ENCODE assay signal across 12 cellular contexts in the genomic region with DNA sequence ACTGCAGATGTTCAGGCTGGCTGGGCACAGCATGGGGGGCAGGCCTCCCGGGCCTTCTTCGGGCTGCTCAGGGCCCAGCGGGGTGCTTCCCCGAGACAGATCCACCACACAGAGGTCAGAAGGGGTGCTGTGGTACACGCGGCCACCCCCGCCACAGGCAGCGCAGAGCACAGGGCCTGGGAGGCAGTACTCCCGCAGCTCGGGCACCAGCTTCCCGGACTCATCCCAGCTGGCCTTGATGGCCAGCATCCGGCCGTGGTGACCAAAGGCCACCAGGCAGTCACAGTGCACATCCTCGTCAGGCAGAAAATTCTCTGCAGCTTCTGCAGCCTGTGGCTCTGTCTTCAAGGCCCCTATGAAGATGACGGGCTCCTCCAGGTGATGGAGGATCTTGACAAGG. TPM values are rescaled to one million over a fixed set of nuclear protein-coding genes. Genes with fewer than 3 reads are reported as not detected.
DNase-seq lines count a peak whose midpoint lies in the region; ATAC-seq and TF ChIP-seq lines count a peak whose summit lies in the region.
"Had no signal": no experiment of that assay in that cellular context is flagged by ENCODE, and none has a peak within 500 bp of the region (broad histone marks: within the 10 kb centered on the region; RNA-seq: fewer than 3 reads in every experiment).

No MANE protein-coding gene starts in this region.

- no peaks in the 10 kb centered on the region for H3K27me3 ChIP-seq in breast epithelium
- H3K27me3 ChIP-seq in ascending aorta, result no peaks in the 10 kb centered on the region

- POLR2A ChIA-PET in MCF 10A (lab: Yijun Ruan, JAX), result no interaction called here
- POLR2A ChIA-PET in activated CD8-positive, alpha-beta T cell treated with anti-CD3 and anti-CD28 coated beads, Interleukin-2, amount 10 ng/mL, durations not matched to agents 7 days and 5 days (lab: Charles Lee), result interaction anchor here (1.5 kb wide), 1 partner anchor 37 kb away, joined by 3 read pairs; no protein-coding TSS in a partner anchor

- TF ChIP-seq POLR2A in breast epithelium (IDR thresholded peaks at IDR 0.05), result no peak

- H3K4me3 ChIP-seq in breast epithelium (no peak overlapping the region), ascending aorta (no peak overlapping the region)

- CTCF ChIA-PET in MCF 10A (lab: Yijun Ruan, JAX), result interaction anchor here (0.8 kb wide), 1 partner anchor 51 kb away, joined by 4 read pairs; no protein-coding TSS in a partner anchor
- CTCF ChIA-PET in activated CD8-positive, alpha-beta T cell treated with anti-CD3 and anti-CD28 coated beads, Interleukin-2, amount 10 ng/mL, durations not matched to agents 7 days and 5 days (lab: Charles Lee), result no interaction called here

- TF ChIP-seq CTCF in MCF 10A (IDR thresholded peaks at IDR 0.05; ENCODE audit: unreplicated experiment) (no peak), breast epithelium (IDR thresholded peaks at IDR 0.05) (no peak), ascending aorta (IDR thresholded peaks at IDR 0.05) (no peak)

- peaks cover 4 to 9% of the 10 kb centered on the region in 2 donors for H3K4me1 ChIP-seq in breast epithelium
- peaks cover 17 to 23% of the 10 kb centered on the region in 2 donors for H3K4me1 ChIP-seq in ascending aorta

- H3K27ac ChIP-seq in breast epithelium, result no peak overlapping the region
- H3K27ac ChIP-seq in ascending aorta, result no peak overlapping the region

- peaks cover 6% of the 10 kb centered on the region for H3K4me1 Mint-ChIP-seq in MCF 10A (ENCODE audit: insufficient read depth, unreplicated experiment)
- H3K4me1 Mint-ChIP-seq in activated CD8-positive, alpha-beta T cell treated with anti-CD3 and anti-CD28 coated beads, Interleukin-2, amount 10 ng/mL, durations not matched to agents 7 days and 5 days (ENCODE audit: low read depth), result peaks cover 36% of the 10 kb centered on the region
- peaks cover 33 to 34% of the 10 kb centered on the region in 2 donors for H3K4me1 Mint-ChIP-seq in immature natural killer cell
- H3K4me1 Mint-ChIP-seq in stimulated activated effector memory CD8-positive, alpha-beta T cell treated with anti-CD3 and anti-CD28 coated beads, Interleukin-12 subunit alpha, Interleukin-12 subunit beta, amount 100 ng/mL, for 72 hours, result peaks cover 45% of the 10 kb centered on the region

- BruUV-seq in MCF 10A (replicated peaks; lab: Mats Ljungman, UMichigan), result no TSS peak

- H3K36me3 ChIP-seq in breast epithelium, result peaks cover 15% of the 10 kb centered on the region
- H3K36me3 ChIP-seq in ascending aorta, result peaks cover 26 to 48% of the 10 kb centered on the region in 2 donors

- H3K9me3 Mint-ChIP-seq in MCF 10A (ENCODE audit: unreplicated experiment) (no peaks in the 10 kb centered on the region), immature natural killer cell (no peaks in the 10 kb centered on the region)
- H3K9me3 Mint-ChIP-seq in activated CD8-positive, alpha-beta T cell treated with anti-CD3 and anti-CD28 coated beads, Interleukin-2, amount 10 ng/mL, durations not matched to agents 7 days and 5 days (ENCODE audit: insufficient read depth), result no peaks in the 10 kb centered on the region
- no peaks in the 10 kb centered on the region for H3K9me3 Mint-ChIP-seq in stimulated activated effector memory CD8-positive, alpha-beta T cell treated with anti-CD3 and anti-CD28 coated beads, Interleukin-12 subunit alpha, Interleukin-12 subunit beta, amount 100 ng/mL, for 72 hours

- intact Hi-C loops in MCF 10A (cut with micrococcal nuclease) (no loop called here), breast epithelium (cut with DNase I; ENCODE audit: low total_unique reads) (no loop called here), ascending aorta (cut with DNase I) (no loop called here)

- in situ Hi-C loops in G401 (cut with HindIII; ENCODE audit: low sequenced_read_pairs), result no loop called here

- ATAC-seq in activated CD8-positive, alpha-beta T cell treated with anti-CD3 and anti-CD28 coated beads, Interleukin-2, amount 10 ng/mL, durations not matched to agents 7 days and 5 days, result no peak
- ATAC-seq in stimulated activated effector memory CD8-positive, alpha-beta T cell treated with anti-CD3 and anti-CD28 coated beads, Interleukin-12 subunit alpha, Interleukin-12 subunit beta, amount 100 ng/mL, for 72 hours, result no peak

- H3K27me3 Mint-ChIP-seq in MCF 10A (ENCODE audit: insufficient read depth, unreplicated experiment) (no peaks in the 10 kb centered on the region), immature natural killer cell (ENCODE audit: low read depth in 3 of 3) (peaks cover 5 to 18% (median 7%) of the 10 kb centered on the region in 3 donors)
- H3K27me3 Mint-ChIP-seq in activated CD8-positive, alpha-beta T cell treated with anti-CD3 and anti-CD28 coated beads, Interleukin-2, amount 10 ng/mL, durations not matched to agents 7 days and 5 days (ENCODE audit: low read depth), result no peaks in the 10 kb centered on the region

- no peaks in the 10 kb centered on the region for H3K9me3 ChIP-seq in breast epithelium
- no peaks in the 10 kb centered on the region for H3K9me3 ChIP-seq in ascending aorta

- peak overlapping the region; percentile 49 for H3K27ac Mint-ChIP-seq in MCF 10A (ENCODE audit: low read depth, unreplicated experiment)
- no peak overlapping the region for H3K27ac Mint-ChIP-seq in activated CD8-positive, alpha-beta T cell treated with anti-CD3 and anti-CD28 coated beads, Interleukin-2, amount 10 ng/mL, durations not matched to agents 7 days and 5 days
- no peak overlapping the region for H3K27ac Mint-ChIP-seq in immature natural killer cell
- no peak overlapping the region for H3K27ac Mint-ChIP-seq in stimulated activated effector memory CD8-positive, alpha-beta T cell treated with anti-CD3 and anti-CD28 coated beads, Interleukin-12 subunit alpha, Interleukin-12 subunit beta, amount 100 ng/mL, for 72 hours

- H3K4me3 Mint-ChIP-seq in MCF 10A (ENCODE audit: unreplicated experiment) (peak overlapping the region; percentile 82), immature natural killer cell (peak overlapping the region; percentile 62 to 86 (median 81))
- peak overlapping the region; percentile 83 for H3K4me3 Mint-ChIP-seq in activated CD8-positive, alpha-beta T cell treated with anti-CD3 and anti-CD28 coated beads, Interleukin-2, amount 10 ng/mL, durations not matched to agents 7 days and 5 days
- H3K4me3 Mint-ChIP-seq in stimulated activated effector memory CD8-positive, alpha-beta T cell treated with anti-CD3 and anti-CD28 coated beads, Interleukin-12 subunit alpha, Interleukin-12 subunit beta, amount 100 ng/mL, for 72 hours, result peak overlapping the region; percentile 87

- no peak for DNase-seq in MCF 10A (ENCODE audit: unreplicated experiment)
- no peak for DNase-seq in breast epithelium (ENCODE audit: low spot score in 2 of 2)
- DNase-seq in activated CD8-positive, alpha-beta T cell treated with anti-CD3 and anti-CD28 coated beads, Interleukin-2, amount 10 ng/mL, durations not matched to agents 7 days and 5 days, result no peak
- DNase-seq in immature natural killer cell, result no peak
- no peak for DNase-seq in stimulated activated effector memory CD8-positive, alpha-beta T cell treated with anti-CD3 and anti-CD28 coated beads, Interleukin-12 subunit alpha, Interleukin-12 subunit beta, amount 100 ng/mL, for 72 hours (ENCODE audit: low spot score in 2 of 2)
- no peak for DNase-seq in G401 (ENCODE audit: low spot score)
- DNase-seq in ascending aorta (ENCODE audit: low spot score in 2 of 2), result no peak
- no peak for DNase-seq in middle frontal gyrus (ENCODE audit: extremely low spot score, low spot score)
- DNase-seq: anterior cingulate cortex; NCI-H1436; NCI-H524; stimulated activated CD4-positive, alpha-beta T cell treated with anti-CD3 and anti-CD28 coated beads, Interleukin-2, amount 100 ng/mL, for 24 hours had no signal

- peaks cover 36% of the 10 kb centered on the region for H3K36me3 Mint-ChIP-seq in MCF 10A (ENCODE audit: insufficient read depth, unreplicated experiment)
- H3K36me3 Mint-ChIP-seq in activated CD8-positive, alpha-beta T cell treated with anti-CD3 and anti-CD28 coated beads, Interleukin-2, amount 10 ng/mL, durations not matched to agents 7 days and 5 days (ENCODE audit: low read depth), result peaks cover 14% of the 10 kb centered on the region
- H3K36me3 Mint-ChIP-seq in immature natural killer cell, result peaks cover 0 to 7% (median 0%) of the 10 kb centered on the region in 3 donors
- peaks cover 77% of the 10 kb centered on the region for H3K36me3 Mint-ChIP-seq in stimulated activated effector memory CD8-positive, alpha-beta T cell treated with anti-CD3 and anti-CD28 coated beads, Interleukin-12 subunit alpha, Interleukin-12 subunit beta, amount 100 ng/mL, for 72 hours

RNA-seq across cellular contexts. Expression of gene FAAP100, which starts 1.9 kb away (rescaled TPM):
- total RNA-seq in MCF 10A (2022) (23.4 and 32.5 TPM in 2 replicates), breast epithelium (10 to 100 TPM; 13.0 to 23.1 (median 20.6) TPM), ascending aorta (75.6 TPM)
- 10 to 100 TPM; 39.2 to 43.6 TPM for total RNA-seq in activated CD8-positive, alpha-beta T cell treated with anti-CD3 and anti-CD28 coated beads, Interleukin-2, amount 10 ng/mL, durations not matched to agents 7 days and 5 days
- 10 to 100 TPM; 11.4 to 25.0 (median 14.5) TPM for polyA plus RNA-seq in immature natural killer cell
- total RNA-seq in G401 (2014; rRNA removed; shearing (Covaris generic)), result 37.1 and 44.6 TPM in 2 replicates

RNA-seq across cellular contexts. Expression of gene FSCN2, which starts 22.1 kb away (rescaled TPM):
- 0.37 TPM in 1 of 2 replicates, not detected in the other for total RNA-seq in MCF 10A (2022)
- total RNA-seq in breast epithelium, result 1 to 10 TPM in 2 of 3 donors, under 1 TPM in 1; 0.48 to 3.2 (median 1.6) TPM
- under 1 TPM; 0.52 to 0.74 TPM for total RNA-seq in activated CD8-positive, alpha-beta T cell treated with anti-CD3 and anti-CD28 coated beads, Interleukin-2, amount 10 ng/mL, durations not matched to agents 7 days and 5 days
- under 1 TPM in 1 of 3 donors, not detected in 2; 0.23 TPM for polyA plus RNA-seq in immature natural killer cell
- 0.80 and 1.4 TPM in 2 replicates for total RNA-seq in G401 (2014; rRNA removed; shearing (Covaris generic))
- not detected for total RNA-seq in ascending aorta

RNA-seq across cellular contexts. Expression of gene ACTG1, which starts 37.7 kb away (rescaled TPM):
- total RNA-seq in MCF 10A (2022), result 1,056 and 1,461 TPM in 2 replicates
- 1,000 to 10,000 TPM; 2,222 to 2,764 (median 2,750) TPM for total RNA-seq in breast epithelium
- total RNA-seq in activated CD8-positive, alpha-beta T cell treated with anti-CD3 and anti-CD28 coated beads, Interleukin-2, amount 10 ng/mL, durations not matched to agents 7 days and 5 days, result 1,000 to 10,000 TPM; 5,147 to 5,318 TPM
- polyA plus RNA-seq in immature natural killer cell, result 1,000 to 10,000 TPM; 1,637 to 3,074 (median 2,788) TPM
- 5,595 and 6,819 TPM in 2 replicates for total RNA-seq in G401 (2014; rRNA removed; shearing (Covaris generic))
- total RNA-seq in ascending aorta, result 6,075 TPM
